7 cellular contexts compared by ENCODE assay signal in the genomic region with DNA sequence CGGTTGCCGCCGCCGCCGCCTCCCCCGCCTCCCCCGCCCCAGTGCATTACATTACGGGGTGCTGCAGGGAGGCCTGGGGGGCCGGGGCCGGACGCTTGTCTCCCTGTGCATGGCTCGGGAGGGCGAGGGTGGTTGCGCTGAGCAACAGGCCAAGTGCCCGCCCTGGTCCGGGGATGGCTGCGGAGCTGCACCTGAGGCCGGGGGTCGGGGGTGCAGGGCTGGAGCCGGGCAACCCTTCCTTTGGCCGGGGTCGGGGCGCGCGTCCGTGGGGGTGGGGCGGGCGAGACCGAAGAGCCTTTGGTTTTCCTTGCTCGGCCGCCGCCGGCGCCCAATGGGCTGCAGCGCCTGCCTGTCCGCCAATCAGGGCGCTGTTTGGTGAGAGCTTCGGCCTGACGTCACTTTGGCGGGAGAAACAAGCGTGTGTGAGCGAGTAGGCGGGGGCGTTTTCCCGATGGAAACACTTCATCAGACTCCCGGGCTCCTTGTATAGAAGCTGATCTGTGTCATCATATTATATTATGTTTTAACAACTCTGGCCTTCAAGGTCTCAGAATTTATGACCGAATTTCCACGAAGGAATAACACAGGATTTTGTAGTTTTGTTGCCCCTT.
DNase-seq lines count a peak whose midpoint lies in the region; ATAC-seq and TF ChIP-seq lines count a peak whose summit lies in the region.

No MANE protein-coding gene starts in this region.

- H3K27ac ChIP-seq in VCaP = peak overlapping the region; percentile 90

- ATAC-seq in GM18519 (IDR thresholded peaks at IDR 0.05; ENCODE audit: low FRiP score, unreplicated experiment) (peak; percentile 41), HG03097 (IDR thresholded peaks at IDR 0.05; ENCODE audit: low FRiP score, unreplicated experiment) (peak; percentile 38)

- H3K4me3 ChIP-seq in iPS-18c (ENCODE audit: insufficient read depth, low read depth, low read length) (peak overlapping the region; percentile 73), skeletal muscle cell (ENCODE audit: low read depth, low read length) (peak overlapping the region; percentile 92)

- TF ChIP-seq CTCF in VCaP (conservative IDR thresholded peaks at IDR 0.05) = no peak

- in situ Hi-C loops in T47D (cut with HindIII; ENCODE audit: low pct_unique_long_range_greater_than_20kb, low sequenced_read_pairs) = no loop called here

- peak; percentile 89 for DNase-seq in NCI-H2171 (lab: John Stamatoyannopoulos, UW)
- peak; percentile 95 to 98 for DNase-seq in T47D (ENCODE audit: low read depth in 1 of 2, low spot score in 1 of 2)
- peak; percentile 79 for DNase-seq in skeletal muscle cell (ENCODE audit: low read depth)

- H3K9me3 ChIP-seq in iPS-18c (ENCODE audit: control insufficient read depth, insufficient read depth, low read length) = no peaks in the 10 kb centered on the region

Comparison
In these comparisons a context has a peak if more than half of its experiments do, and no peak if none do; other contexts are left out.
1. Peak in every context shown above with its lines: DNase-seq, ATAC-seq, H3K4me3 ChIP-seq and H3K27ac ChIP-seq.